ENCODE assay signal across 1 cellular context in the genomic region with DNA sequence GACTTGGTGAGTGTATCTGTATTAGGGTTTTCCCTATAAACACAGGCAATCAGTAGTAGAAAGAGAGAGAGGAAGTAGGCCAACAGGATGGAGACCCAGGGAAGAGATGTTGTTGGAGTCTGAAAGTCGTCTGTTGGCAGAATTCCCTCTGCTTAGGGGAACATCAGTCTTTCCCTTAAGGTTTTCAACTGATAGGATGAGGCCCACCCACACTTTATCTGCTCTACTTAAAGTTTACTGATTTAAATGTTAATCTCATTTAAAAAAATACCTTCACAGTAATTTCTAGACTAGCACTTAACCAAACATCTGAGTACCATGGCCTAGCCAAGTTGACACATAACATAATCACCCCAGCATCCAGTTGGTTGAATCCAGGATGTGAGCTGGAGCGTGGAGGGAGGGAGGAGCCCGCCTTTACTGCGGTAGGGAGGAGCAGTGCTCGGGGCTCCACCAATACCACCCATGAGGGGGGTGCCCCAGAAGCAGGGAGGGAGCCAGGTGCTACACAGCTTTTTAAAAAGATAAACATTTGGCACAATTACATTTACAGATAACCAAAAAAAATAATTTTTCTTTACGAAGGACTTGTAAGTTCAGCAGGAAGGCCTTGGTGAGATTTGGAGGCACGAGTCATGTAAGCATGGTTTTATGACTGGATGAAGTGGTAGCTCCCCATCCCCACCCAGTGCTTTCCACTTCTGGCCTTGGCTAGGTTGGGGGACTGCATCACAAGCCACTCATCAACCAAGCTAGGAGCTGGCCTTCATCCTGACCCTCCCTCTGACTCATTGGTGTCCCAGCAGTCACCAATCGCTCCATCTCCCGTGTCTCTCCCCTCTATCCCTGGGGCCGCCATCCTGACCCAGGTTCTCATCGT.
TF ChIP-seq lines count a peak whose summit lies in the region.

No MANE protein-coding gene starts in this region.

TF ChIP-seq in GM23338, 12 proteins besides CTCF, POLR2A, EP300 and RAD21 (continued from another document):
- TF ChIP-seq NANOG (IDR thresholded peaks at IDR 0.05; ENCODE audit: borderline replicate concordance) (no peak), EZH2 (IDR thresholded peaks at IDR 0.05; ENCODE audit: low read depth, unreplicated experiment) (no peak), JUNB (IDR thresholded peaks at IDR 0.05; ENCODE audit: unreplicated experiment) (no peak), ZNF114 (CRISPR knock-in tag; IDR thresholded peaks at IDR 0.05) (no peak), CREB1 (CRISPR knock-in tag; IDR thresholded peaks at IDR 0.05; ENCODE audit: low read depth) (no peak), POLR2AphosphoS5 (IDR thresholded peaks at IDR 0.05; ENCODE audit: low read depth) (no peak), ZNF331 (CRISPR knock-in tag; IDR thresholded peaks at IDR 0.05; ENCODE audit: low read depth) (no peak), EZH2phosphoT487 (IDR thresholded peaks at IDR 0.05; ENCODE audit: unreplicated experiment) (no peak), REST (IDR thresholded peaks at IDR 0.05; ENCODE audit: unreplicated experiment) (no peak), STAT1 (IDR thresholded peaks at IDR 0.05; ENCODE audit: unreplicated experiment) (no peak)
- TF ChIP-seq, protein P1, sequence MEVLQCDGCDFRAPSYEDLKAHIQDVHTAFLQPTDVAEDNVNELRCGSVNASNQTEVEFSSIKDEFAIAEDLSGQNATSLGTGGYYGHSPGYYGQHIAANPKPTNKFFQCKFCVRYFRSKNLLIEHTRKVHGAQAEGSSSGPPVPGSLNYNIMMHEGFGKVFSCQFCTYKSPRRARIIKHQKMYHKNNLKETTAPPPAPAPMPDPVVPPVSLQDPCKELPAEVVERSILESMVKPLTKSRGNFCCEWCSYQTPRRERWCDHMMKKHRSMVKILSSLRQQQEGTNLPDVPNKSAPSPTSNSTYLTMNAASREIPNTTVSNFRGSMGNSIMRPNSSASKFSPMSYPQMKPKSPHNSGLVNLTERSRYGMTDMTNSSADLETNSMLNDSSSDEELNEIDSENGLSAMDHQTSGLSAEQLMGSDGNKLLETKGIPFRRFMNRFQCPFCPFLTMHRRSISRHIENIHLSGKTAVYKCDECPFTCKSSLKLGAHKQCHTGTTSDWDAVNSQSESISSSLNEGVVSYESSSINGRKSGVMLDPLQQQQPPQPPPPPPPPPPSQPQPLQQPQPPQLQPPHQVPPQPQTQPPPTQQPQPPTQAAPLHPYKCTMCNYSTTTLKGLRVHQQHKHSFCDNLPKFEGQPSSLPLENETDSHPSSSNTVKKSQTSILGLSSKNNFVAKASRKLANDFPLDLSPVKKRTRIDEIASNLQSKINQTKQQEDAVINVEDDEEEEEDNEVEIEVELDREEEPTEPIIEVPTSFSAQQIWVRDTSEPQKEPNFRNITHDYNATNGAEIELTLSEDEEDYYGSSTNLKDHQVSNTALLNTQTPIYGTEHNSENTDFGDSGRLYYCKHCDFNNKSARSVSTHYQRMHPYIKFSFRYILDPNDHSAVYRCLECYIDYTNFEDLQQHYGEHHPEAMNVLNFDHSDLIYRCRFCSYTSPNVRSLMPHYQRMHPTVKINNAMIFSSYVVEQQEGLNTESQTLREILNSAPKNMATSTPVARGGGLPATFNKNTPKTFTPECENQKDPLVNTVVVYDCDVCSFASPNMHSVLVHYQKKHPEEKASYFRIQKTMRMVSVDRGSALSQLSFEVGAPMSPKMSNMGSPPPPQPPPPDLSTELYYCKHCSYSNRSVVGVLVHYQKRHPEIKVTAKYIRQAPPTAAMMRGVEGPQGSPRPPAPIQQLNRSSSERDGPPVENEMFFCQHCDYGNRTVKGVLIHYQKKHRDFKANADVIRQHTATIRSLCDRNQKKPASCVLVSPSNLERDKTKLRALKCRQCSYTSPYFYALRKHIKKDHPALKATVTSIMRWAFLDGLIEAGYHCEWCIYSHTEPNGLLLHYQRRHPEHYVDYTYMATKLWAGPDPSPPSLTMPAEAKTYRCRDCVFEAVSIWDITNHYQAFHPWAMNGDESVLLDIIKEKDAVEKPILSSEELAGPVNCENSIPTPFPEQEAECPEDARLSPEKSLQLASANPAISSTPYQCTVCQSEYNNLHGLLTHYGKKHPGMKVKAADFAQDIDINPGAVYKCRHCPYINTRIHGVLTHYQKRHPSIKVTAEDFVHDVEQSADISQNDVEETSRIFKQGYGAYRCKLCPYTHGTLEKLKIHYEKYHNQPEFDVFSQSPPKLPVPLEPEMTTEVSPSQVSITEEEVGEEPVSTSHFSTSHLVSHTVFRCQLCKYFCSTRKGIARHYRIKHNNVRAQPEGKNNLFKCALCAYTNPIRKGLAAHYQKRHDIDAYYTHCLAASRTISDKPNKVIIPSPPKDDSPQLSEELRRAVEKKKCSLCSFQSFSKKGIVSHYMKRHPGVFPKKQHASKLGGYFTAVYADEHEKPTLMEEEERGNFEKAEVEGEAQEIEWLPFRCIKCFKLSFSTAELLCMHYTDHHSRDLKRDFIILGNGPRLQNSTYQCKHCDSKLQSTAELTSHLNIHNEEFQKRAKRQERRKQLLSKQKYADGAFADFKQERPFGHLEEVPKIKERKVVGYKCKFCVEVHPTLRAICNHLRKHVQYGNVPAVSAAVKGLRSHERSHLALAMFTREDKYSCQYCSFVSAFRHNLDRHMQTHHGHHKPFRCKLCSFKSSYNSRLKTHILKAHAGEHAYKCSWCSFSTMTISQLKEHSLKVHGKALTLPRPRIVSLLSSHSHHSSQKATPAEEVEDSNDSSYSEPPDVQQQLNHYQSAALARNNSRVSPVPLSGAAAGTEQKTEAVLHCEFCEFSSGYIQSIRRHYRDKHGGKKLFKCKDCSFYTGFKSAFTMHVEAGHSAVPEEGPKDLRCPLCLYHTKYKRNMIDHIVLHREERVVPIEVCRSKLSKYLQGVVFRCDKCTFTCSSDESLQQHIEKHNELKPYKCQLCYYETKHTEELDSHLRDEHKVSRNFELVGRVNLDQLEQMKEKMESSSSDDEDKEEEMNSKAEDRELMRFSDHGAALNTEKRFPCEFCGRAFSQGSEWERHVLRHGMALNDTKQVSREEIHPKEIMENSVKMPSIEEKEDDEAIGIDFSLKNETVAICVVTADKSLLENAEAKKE (CRISPR knock-in tag; IDR thresholded peaks at IDR 0.05), result no peak
TF ChIP-seq in GM23338: peak in this region for 0.
